Comparison of ENCODE assay signal across 9 cellular contexts in the genomic region with DNA sequence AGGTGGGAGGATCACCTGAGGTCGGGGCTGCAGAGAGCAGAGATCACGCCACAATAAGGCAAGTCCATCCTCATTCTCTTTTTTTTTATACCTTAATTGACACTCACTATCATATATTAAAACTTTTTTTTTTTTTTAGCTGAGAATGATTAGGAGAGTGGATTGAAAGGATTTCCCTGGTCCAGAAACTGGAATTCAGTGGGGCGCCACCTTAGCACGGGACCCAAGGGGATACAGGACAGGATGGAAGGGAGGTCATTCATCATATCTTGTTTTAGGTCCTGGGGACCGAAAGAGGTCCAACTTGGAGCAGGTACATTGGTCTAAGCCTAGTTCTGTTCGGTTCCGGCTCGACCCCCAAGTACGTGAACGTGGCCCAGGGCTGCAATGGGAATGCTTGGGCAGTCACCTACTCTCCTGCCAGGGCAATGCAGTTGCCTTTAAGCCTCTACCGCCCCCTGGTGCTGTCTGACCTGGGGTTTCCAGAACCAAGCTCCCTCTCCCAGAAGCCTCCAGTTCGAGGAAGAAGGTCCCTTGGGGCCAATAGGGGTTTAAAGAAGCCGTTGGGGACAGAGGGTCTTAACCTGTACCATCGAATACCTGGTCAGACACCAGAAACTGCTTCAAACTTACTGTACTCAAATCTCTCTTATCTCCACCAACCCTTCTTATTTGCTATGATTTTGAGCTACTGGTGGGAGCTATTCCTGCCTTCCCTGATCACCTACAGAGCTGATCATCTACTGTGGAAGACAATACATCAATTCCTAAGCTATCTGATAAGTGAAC. TPM values are rescaled to one million over a fixed set of nuclear protein-coding genes. Genes with fewer than 3 reads are reported as not detected.
DNase-seq lines count a peak whose midpoint lies in the region; ATAC-seq, FAIRE-seq and TF ChIP-seq lines count a peak whose summit lies in the region.
"Had no signal": no experiment of that assay in that cellular context is flagged by ENCODE, and none has a peak within 500 bp of the region (broad histone marks: within the 10 kb centered on the region; RNA-seq: fewer than 3 reads in every experiment).

No MANE protein-coding gene starts in this region.

- no peaks in the 10 kb centered on the region for H3K4me1 Mint-ChIP-seq in Calu3 (ENCODE audit: low read depth, unreplicated experiment)
- H3K4me1 Mint-ChIP-seq: naive B cell had no signal

- no peak overlapping the region for H2BK5ac ChIP-seq in IMR-90 (ENCODE audit: low read depth, low read length, poor library complexity, severe bottlenecking)

- peak overlapping the region; percentile 22 for H3K27ac Mint-ChIP-seq in Calu3 (ENCODE audit: unreplicated experiment)
- H3K27ac Mint-ChIP-seq: naive B cell had no signal

- H3K23ac ChIP-seq in IMR-90 (ENCODE audit: low read depth, low read length): no peak overlapping the region

- no peak overlapping the region for H4K91ac ChIP-seq in IMR-90 (ENCODE audit: insufficient read depth, low read depth, low read length)

- TF ChIP-seq POLR2A in IMR-90 (IDR thresholded peaks at IDR 0.05; ENCODE audit: low read depth, low read length): no peak

- H2AK5ac ChIP-seq in IMR-90 (ENCODE audit: low read depth, low read length): no peak overlapping the region

- no peak overlapping the region for H3K4me2 ChIP-seq in IMR-90 (ENCODE audit: low read depth, low read length)

- H3K4me3 ChIP-seq in IMR-90 (ENCODE audit: insufficient read depth, low read depth, low read length) (no peak overlapping the region), astrocyte of the cerebellum (ENCODE audit: low read depth, low read length) (no peak overlapping the region), kidney (ENCODE audit: low read length in 2 of 2) (no peak overlapping the region), dorsolateral prefrontal cortex (no peak overlapping the region)

- peak overlapping the region; percentile 77 for H4K5ac ChIP-seq in IMR-90 (ENCODE audit: low read depth, low read length)

- no peaks in the 10 kb centered on the region for H3K36me3 Mint-ChIP-seq in Calu3 (ENCODE audit: insufficient read depth, unreplicated experiment)
- H3K36me3 Mint-ChIP-seq: naive B cell had no signal

- H3K56ac ChIP-seq in IMR-90 (ENCODE audit: extremely low read depth, insufficient read depth, low read length): no peak overlapping the region

- no peaks in the 10 kb centered on the region for H3K9me3 ChIP-seq in IMR-90 (ENCODE audit: control insufficient read depth, insufficient read depth, low read length)
- H3K9me3 ChIP-seq in kidney (ENCODE audit: control insufficient read depth in 1 of 2, low read length in 2 of 2): peaks cover 3 to 6% of the 10 kb centered on the region in 2 donors

- no peak overlapping the region for H3K4ac ChIP-seq in IMR-90 (ENCODE audit: low read depth, low read length)

- 58% methylated on average over 6 of the region's 14 CpGs; no CpG with 5 or more reads in 1 of the 2 experiments for WGBS in IMR-90 (ENCODE audit: extremely low coverage in 2 of 2, insufficient read length in 1 of 2), 2 experiments

- H2AFZ ChIP-seq in IMR-90 (replicated peaks; ENCODE audit: low read length, poor library complexity): peak overlapping the region; percentile 56

- BruUV-seq in Calu3 (replicated peaks; lab: Mats Ljungman, UMichigan) (no TSS peak), IMR-90 (replicated peaks; lab: Mats Ljungman, UMichigan) (no TSS peak)

- H2BK20ac ChIP-seq in IMR-90 (ENCODE audit: low read depth, low read length): no peak overlapping the region

- in situ Hi-C loops in IMR-90 (cut with MboI; ENCODE audit: low sequenced_read_pairs) (loop anchor here (25.0 kb wide), 1 partner anchor 311 kb away; a partner anchor contains a TSS), astrocyte of the cerebellum (cut with HindIII; ENCODE audit: low sequenced_read_pairs) (no loop called here)

- DNase-seq in Calu3 (peak; percentile 92), IMR-90 (peak; percentile 61), SKM-1 (lab: John Stamatoyannopoulos, UW; ENCODE audit: unreplicated experiment) (peak; percentile 40), astrocyte of the cerebellum (ENCODE audit: low read depth) (no peak), kidney (no peak), dedifferentiated amniotic fluid mesenchymal stem cell (ENCODE audit: extremely low spot score) (no peak), dorsolateral prefrontal cortex (no peak)
- peak; percentile 33 to 54 for DNase-seq in stimulated activated CD8-positive, alpha-beta memory T cell treated with anti-CD3 and anti-CD28 coated beads, Interleukin-15, amount 100 ng/mL, for 48 hours (ENCODE audit: low read depth in 2 of 2)
- DNase-seq: naive B cell had no signal

- TF ChIP-seq CTCF in Calu3 (IDR thresholded peaks at IDR 0.05; ENCODE audit: unreplicated experiment) (peak; percentile 85), IMR-90 (conservative IDR thresholded peaks at IDR 0.05; ENCODE audit: low read depth, low read length) (peak; percentile 76), astrocyte of the cerebellum (IDR thresholded peaks at IDR 0.05; ENCODE audit: low read depth, low read length, missing control alignments) (peak; percentile 59), kidney (IDR thresholded peaks at IDR 0.05; ENCODE audit: borderline replicate concordance, extremely low read depth, insufficient read depth) (peak; percentile 55), dorsolateral prefrontal cortex (IDR thresholded peaks at IDR 0.05 in 54 of 56, conservative IDR thresholded peaks at IDR 0.05 in 2 of 56; ENCODE audit: low read depth in 1 of 56, partially characterized antibody in 56 of 56) (peak in 19 of 56 donors; percentile 12 to 52 (median 24))

- H2BK120ac ChIP-seq in IMR-90 (ENCODE audit: low read depth, low read length): no peak overlapping the region

- FAIRE-seq in kidney (lab: Jason Lieb, UNC): no peak

- TF ChIP-seq RAD21 in IMR-90 (IDR thresholded peaks at IDR 0.05; ENCODE audit: low read length): peak; percentile 80

- peaks cover under 1% of the 10 kb centered on the region for H3K4me1 ChIP-seq in IMR-90 (ENCODE audit: control insufficient read depth, insufficient read depth, low read length)
- no peaks in the 10 kb centered on the region for H3K4me1 ChIP-seq in kidney (ENCODE audit: control insufficient read depth in 1 of 2, insufficient read depth in 1 of 2, low read depth in 1 of 2, low read length in 2 of 2)

- H4K8ac ChIP-seq in IMR-90 (ENCODE audit: low read depth in 2 of 2, low read length in 2 of 2): peak overlapping the region; percentile 18 to 67; a peak in 3 of 4 replicates

- H3K14ac ChIP-seq in IMR-90 (replicated peaks; ENCODE audit: low read depth, low read length): no peak overlapping the region

- no peaks in the 10 kb centered on the region for H3K79me1 ChIP-seq in IMR-90 (ENCODE audit: low read depth in 1 of 2, low read length in 2 of 2)

- no peak overlapping the region for H2AK9ac ChIP-seq in IMR-90 (replicated peaks; ENCODE audit: low read depth, low read length, poor library complexity)

- no peaks in the 10 kb centered on the region for H3K36me3 ChIP-seq in IMR-90 (ENCODE audit: control insufficient read depth, insufficient read depth, low read length)
- H3K36me3 ChIP-seq in kidney (ENCODE audit: control insufficient read depth in 1 of 2, insufficient read depth in 2 of 2, low read length in 2 of 2): no peaks in the 10 kb centered on the region

- no peak overlapping the region for H3K18ac ChIP-seq in IMR-90 (ENCODE audit: low read depth, low read length)

- ATAC-seq in IMR-90 (ENCODE audit: low read depth): peak; percentile 91

- POLR2A ChIA-PET in IMR-90 (lab: Charles Lee; ENCODE audit: unreplicated experiment): no interaction called here

- H3K9me1 ChIP-seq in IMR-90 (ENCODE audit: insufficient read depth, low read length): no peaks in the 10 kb centered on the region

- intact Hi-C loops in Calu3 (cut with micrococcal nuclease; ENCODE audit: unreplicated experiment): loop anchor here (2.0 kb wide), 1 partner anchor 122 kb away; no protein-coding TSS in a partner anchor
- intact Hi-C loops in IMR-90 (cut with micrococcal nuclease): loop anchor here (1.0 to 5.0 kb wide), 3 partner anchors 123 to 321 kb away; no protein-coding TSS in a partner anchor
- intact Hi-C loops in kidney (cut with DNase I): no loop called here
- intact Hi-C loops in dorsolateral prefrontal cortex (cut with DNase I): no loop called here

- H3K27ac ChIP-seq in IMR-90 (ENCODE audit: insufficient read depth, low read length): no peak overlapping the region
- no peak overlapping the region for H3K27ac ChIP-seq in kidney (ENCODE audit: low read depth in 2 of 2, low read length in 2 of 2)
- H3K27ac ChIP-seq in dorsolateral prefrontal cortex: no peak overlapping the region

- H3K27me3 ChIP-seq in IMR-90 (ENCODE audit: control insufficient read depth, insufficient read depth, low read length) (no peaks in the 10 kb centered on the region), dorsolateral prefrontal cortex (peaks cover 0 to 13% (median 0%) of the 10 kb centered on the region in 45 donors)

- no peak overlapping the region for H2BK15ac ChIP-seq in IMR-90 (ENCODE audit: low read depth, low read length)

- dilution Hi-C loops in IMR-90 (cut with HindIII; ENCODE audit: low sequenced_read_pairs, unreplicated experiment): no loop called here

- CTCF ChIA-PET in Calu3 (lab: Charles Lee) (interaction anchor here (0.6 to 2.3 kb wide), 26 partner anchors 9 to 625 kb away, joined by 3 to 14 read pairs (median 4); a partner anchor contains a TSS), IMR-90 (lab: Yijun Ruan, JAX) (interaction anchor here (0.6 to 2.3 kb wide), 14 partner anchors 9 to 313 kb away, joined by 3 to 11 read pairs (median 4); a partner anchor contains a TSS)

- H3K27me3 Mint-ChIP-seq in Calu3 (ENCODE audit: unreplicated experiment): peaks cover 19% of the 10 kb centered on the region

- H3K9ac ChIP-seq in IMR-90 (ENCODE audit: low read depth, low read length) (no peak overlapping the region), kidney (ENCODE audit: low read length in 2 of 2) (no peak overlapping the region)

- H3K4me3 Mint-ChIP-seq in Calu3 (ENCODE audit: low read depth, unreplicated experiment): no peak overlapping the region
- H3K4me3 Mint-ChIP-seq: naive B cell had no signal

- no peaks in the 10 kb centered on the region for H3K9me3 Mint-ChIP-seq in Calu3 (ENCODE audit: low read depth, unreplicated experiment)

- H4K20me1 ChIP-seq in IMR-90 (ENCODE audit: insufficient read depth, low read length): no peaks in the 10 kb centered on the region

RNA-seq across cellular contexts. Expression of a gene that starts 19.9 kb away (rescaled TPM):
- total RNA-seq in Calu3 (2022) (57.8 and 60.1 TPM in 2 replicates), IMR-90 (2012; rRNA removed) (8.8 and 13.3 TPM in 2 replicates), kidney (47.0 TPM), dorsolateral prefrontal cortex (100 to 1,000 TPM in 11 of 120 experiments, 10 to 100 TPM in 109; 53.8 to 111 (median 82.5) TPM)
- polyA plus RNA-seq in IMR-90 (2012; rRNA removed) (13.2 and 13.4 TPM in 2 replicates), kidney (ENCODE audit: insufficient read depth, low read depth, low replicate concordance) (3.5 TPM)
- 4.0 and 6.5 TPM in 2 replicates for polyA plus RNA-seq in IMR-90 (2012; cell fraction: cytosol; rRNA removed)
- polyA plus RNA-seq in IMR-90 (2012; cell fraction: nucleus; rRNA removed; ENCODE audit: low replicate concordance): 23.4 and 34.8 TPM in 2 replicates

RNA-seq across cellular contexts. Expression of a gene that starts 34.2 kb away (rescaled TPM):
- total RNA-seq in Calu3 (2022) (28.5 and 35.8 TPM in 2 replicates), IMR-90 (2012; rRNA removed) (21.3 and 22.8 TPM in 2 replicates), kidney (4.7 TPM), dorsolateral prefrontal cortex (1 to 10 TPM in 82 of 120 experiments, under 1 TPM in 38; 0.48 to 4.2 (median 1.3) TPM)
- polyA plus RNA-seq in IMR-90 (2012; rRNA removed) (130 and 133 TPM in 2 replicates), kidney (ENCODE audit: insufficient read depth, low read depth, low replicate concordance) (5.5 TPM)
- polyA plus RNA-seq in IMR-90 (2012; cell fraction: cytosol; rRNA removed): 46.5 and 172 TPM in 2 replicates
- 28.2 and 69.3 TPM in 2 replicates for polyA plus RNA-seq in IMR-90 (2012; cell fraction: nucleus; rRNA removed; ENCODE audit: low replicate concordance)

Comparison
In these comparisons a context has a peak if more than half of its experiments do, and no peak if none do; other contexts are left out.
1. DNase-seq: peak in Calu3 (single experiment), IMR-90 (single experiment), SKM-1 (single experiment) and stimulated activated CD8-positive, alpha-beta memory T cell treated with anti-CD3 and anti-CD28 coated beads, Interleukin-15, amount 100 ng/mL, for 48 hours (2 of 2); none in astrocyte of the cerebellum (single experiment), kidney (single experiment), dedifferentiated amniotic fluid mesenchymal stem cell (single experiment) and dorsolateral prefrontal cortex (0 of 10).
2. intact Hi-C loops: an anchor here in Calu3 (2.0 kb wide) and IMR-90 (1.0 to 5.0 kb wide); none called in kidney and dorsolateral prefrontal cortex.